ENCODE assay signal across 8 cellular contexts in genomic region chr11:3408722-3409121, GRCh38. TPM values are rescaled to one million over a fixed set of nuclear protein-coding genes. Genes with fewer than 3 reads are reported as not detected.
DNase-seq lines count a peak whose midpoint lies in the region; ATAC-seq and TF ChIP-seq lines count a peak whose summit lies in the region.
"Not testable (repeated sequence)": the region's sequence is repeated elsewhere in the genome, so short reads cannot be mapped to it uniquely, and the experiment has no call there.

No MANE protein-coding gene starts in this region.

- H3K27me3 Mint-ChIP-seq in GM23338 (ENCODE audit: insufficient read depth, low read depth, poor library complexity): peaks cover 17% of the 10 kb centered on the region
- H3K27me3 Mint-ChIP-seq in activated naive CD4-positive, alpha-beta T cell treated with anti-CD3 and anti-CD28 coated beads for 36 hours (ENCODE audit: low read depth); mesothelial cell of epicardium (ENCODE audit: low read depth): not testable (repeated sequence)

- H3K79me2 ChIP-seq in GM23338 (replicated peaks; ENCODE audit: insufficient read depth): not testable (repeated sequence)

- H3K4me3 Mint-ChIP-seq in GM23338; activated naive CD4-positive, alpha-beta T cell treated with anti-CD3 and anti-CD28 coated beads for 36 hours; mesothelial cell of epicardium: not testable (repeated sequence)

- TF ChIP-seq CTCF in GM23338 (conservative IDR thresholded peaks at IDR 0.05; ENCODE audit: low read depth in 2 of 2): peak; percentile 91 to 94
- peak; percentile 72 for TF ChIP-seq CTCF in fibroblast of mammary gland (conservative IDR thresholded peaks at IDR 0.05; ENCODE audit: control insufficient read depth, insufficient read depth, low read depth, low read length)
- TF ChIP-seq CTCF in mesothelial cell of epicardium (IDR thresholded peaks at IDR 0.05; ENCODE audit: unreplicated experiment): peak; percentile 70

- H3K36me3 Mint-ChIP-seq in GM23338 (ENCODE audit: low read depth): peaks cover 83% of the 10 kb centered on the region
- H3K36me3 Mint-ChIP-seq in activated naive CD4-positive, alpha-beta T cell treated with anti-CD3 and anti-CD28 coated beads for 36 hours (ENCODE audit: low read depth); mesothelial cell of epicardium: not testable (repeated sequence)

- not testable (repeated sequence) for H3K9me3 Mint-ChIP-seq in GM23338; activated naive CD4-positive, alpha-beta T cell treated with anti-CD3 and anti-CD28 coated beads for 36 hours; mesothelial cell of epicardium

- not testable (repeated sequence) for H3K27me3 ChIP-seq in GM23338 (ENCODE audit: insufficient read depth)

- H3K36me3 ChIP-seq in GM23338 (ENCODE audit: insufficient read depth): not testable (repeated sequence)

- H3K9me2 ChIP-seq in GM23338 (ENCODE audit: insufficient read depth): not testable (repeated sequence)

- not testable (repeated sequence) for H2AFZ ChIP-seq in GM23338

- not testable (repeated sequence) for H4K20me1 ChIP-seq in GM23338 (replicated peaks; ENCODE audit: insufficient read depth)

- not testable (repeated sequence) for H3K4me3 ChIP-seq in GM23338; fibroblast of mammary gland (ENCODE audit: control insufficient read depth, low read depth, low read length)

- DNase-seq in AG08395 (ENCODE audit: low spot score): peak; percentile 62
- peak; percentile 91 for DNase-seq in GM23338 (ENCODE audit: low spot score)
- peak; percentile 17 for DNase-seq in NCI-H2107 treated with DMSO at 0.1 percent for 48 hours (lab: John Stamatoyannopoulos, UW; ENCODE audit: unreplicated experiment)
- peak; percentile 42 for DNase-seq in T-helper 22 cell (ENCODE audit: low read depth)
- DNase-seq in activated naive CD4-positive, alpha-beta T cell treated with anti-CD3 and anti-CD28 coated beads for 36 hours: peak; percentile 91
- peak; percentile 68 for DNase-seq in fibroblast of mammary gland (ENCODE audit: low read depth)
- peak in 1 of 2 experiments; percentile 74 for DNase-seq in mesothelial cell of epicardium (ENCODE audit: low spot score in 2 of 2, unreplicated experiment in 2 of 2)
- DNase-seq in stimulated activated CD4-positive, alpha-beta T cell treated with anti-CD3 and anti-CD28 coated beads, Interleukin-4, amount 100 ng/mL, for 24 hours: peak; percentile 81

- CTCF ChIA-PET in activated naive CD4-positive, alpha-beta T cell treated with anti-CD3 and anti-CD28 coated beads for 36 hours (lab: Charles Lee): interaction anchor here (0.6 to 6.1 kb wide), 19 partner anchors 9 to 1201 kb away, joined by 3 to 77 read pairs (median 3); partner anchors contain the start of gene ZNF195

- peak overlapping the region; percentile 45; the same call in 1 of the 2 replicates for H3K27ac Mint-ChIP-seq in GM23338
- not testable (repeated sequence) for H3K27ac Mint-ChIP-seq in activated naive CD4-positive, alpha-beta T cell treated with anti-CD3 and anti-CD28 coated beads for 36 hours; mesothelial cell of epicardium

- H3K4me1 Mint-ChIP-seq in GM23338; activated naive CD4-positive, alpha-beta T cell treated with anti-CD3 and anti-CD28 coated beads for 36 hours (ENCODE audit: low read depth); mesothelial cell of epicardium: not testable (repeated sequence)

- H3K27ac ChIP-seq in GM23338 (ENCODE audit: low read depth): not testable (repeated sequence)

- H3K4me2 ChIP-seq in GM23338: not testable (repeated sequence)

- intact Hi-C loops in activated naive CD4-positive, alpha-beta T cell treated with anti-CD3 and anti-CD28 coated beads for 36 hours (cut with micrococcal nuclease): loop anchor here (2.0 kb wide), 1 partner anchor 30 kb away; the partner anchor contains the start of gene ZNF195

- H3K4me1 ChIP-seq in GM23338 (ENCODE audit: insufficient read depth): not testable (repeated sequence)

- not testable (repeated sequence) for H3F3A ChIP-seq in GM23338 (replicated peaks; ENCODE audit: low read depth)

- ATAC-seq in GM23338: not testable (repeated sequence)

RNA-seq across cellular contexts. Expression of gene ZNF195, which starts 29.8 kb away (rescaled TPM):
- total RNA-seq in GM23338 (2014; rRNA removed; shearing (Covaris generic)): 95.3 and 101 TPM in 2 replicates
- polyA plus RNA-seq in GM23338 (2016; fragmentation: Nextera tagmentation; extraction: Ambion mirVana): 81.6 and 116 TPM in 2 replicates
- 10 to 100 TPM; 26.7 to 29.2 TPM for total RNA-seq in activated naive CD4-positive, alpha-beta T cell treated with anti-CD3 and anti-CD28 coated beads for 36 hours
- 59.5 to 65.1 TPM (median 60.0 TPM) in 3 replicates for total RNA-seq in mesothelial cell of epicardium
